Comparison of ENCODE assay signal across 40 cellular contexts in the genomic region with DNA sequence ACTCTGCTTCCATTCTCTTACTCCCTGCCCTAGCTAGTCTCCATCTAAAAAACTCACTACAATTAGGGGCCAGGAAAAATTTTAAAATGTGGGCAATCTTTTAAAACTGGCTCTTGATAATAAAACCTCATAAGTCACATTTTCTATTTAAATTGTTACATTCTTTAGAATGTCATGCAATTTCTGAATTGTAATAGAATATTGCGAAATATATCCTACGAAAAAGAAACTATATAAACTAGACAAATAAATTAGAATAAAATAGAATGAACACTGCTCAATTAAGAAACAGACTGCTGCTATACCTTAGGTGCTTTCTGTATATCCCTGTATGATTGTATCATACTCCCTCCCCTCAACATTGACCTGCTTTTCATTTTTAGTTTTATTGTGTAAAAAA.
"Had no signal": no experiment of that assay in that cellular context is flagged by ENCODE, and none has a peak within 500 bp of the region (broad histone marks: within the 10 kb centered on the region; RNA-seq: fewer than 3 reads in every experiment).

No MANE protein-coding gene starts in this region.

- DNase-seq: activated effector memory CD4-positive, alpha-beta T cell treated with anti-CD3 and anti-CD28 coated beads, Interleukin-2, amount 50 U/mL, for 16 hours; activated effector memory CD4-positive, alpha-beta T cell treated with Interleukin-2 at 50 U/mL for 16 hours; activated gamma-delta T cell; activated gamma-delta T cell treated with Interleukin-2 at 50 U/mL for 16 hours; activated naive CD4-positive, alpha-beta T cell; activated naive CD4-positive, alpha-beta T cell treated with anti-CD3 and anti-CD28 coated beads for 36 hours; activated naive CD4-positive, alpha-beta T cell treated with anti-CD3 and anti-CD28 coated beads, Interleukin-2, amount 10 ng/mL, durations not matched to agents 7 days and 5 days; activated naive CD4-positive, alpha-beta T cell treated with anti-CD3 and anti-CD28 coated beads, Interleukin-2, amount 50 U/mL, for 16 hours; activated naive CD4-positive, alpha-beta T cell treated with Interleukin-2 at 50 U/mL for 16 hours; activated naive CD8-positive, alpha-beta T cell treated with anti-CD3 and anti-CD28 coated beads for 36 hours; activated naive CD8-positive, alpha-beta T cell treated with anti-CD3 and anti-CD28 coated beads, Interleukin-2, amount 10 ng/mL, durations not matched to agents 7 days and 5 days; activated naive CD8-positive, alpha-beta T cell treated with anti-CD3 and anti-CD28 coated beads, Interleukin-2, amount 50 U/mL, for 24 hours; activated T-cell treated with anti-CD3 and anti-CD28 coated beads, Interleukin-2, amount 50 U/mL, for 1 hour; activated T-cell treated with anti-CD3 and anti-CD28 coated beads, Interleukin-2, amount 50 U/mL, for 24 hours; activated T-cell treated with anti-CD3 and anti-CD28 coated beads, Interleukin-2, amount 50 U/mL, for 4 hours; activated T-cell treated with anti-CD3 and anti-CD28 coated beads, Interleukin-2, amount 50 U/mL, for 48 hours; activated T-cell treated with anti-CD3 and anti-CD28 coated beads, Interleukin-2, amount 50 U/mL, for 72 hours; adrenal gland; amniotic stem cell; amygdala; anterior cingulate cortex; aorta; body of pancreas; brain microvascular endothelial cell; caudate nucleus; central memory CD4-positive, alpha-beta T cell; cerebellar nuclear complex had no signal

- H3K27me3 ChIP-seq: adrenal gland, ascending aorta, body of pancreas, brain microvascular endothelial cell, breast epithelium, cardiac muscle cell had no signal

- H3K4me3 ChIP-seq: adrenal gland, ascending aorta, body of pancreas, breast epithelium, cardiac muscle cell had no signal

- H3K9me3 Mint-ChIP-seq: activated naive CD4-positive, alpha-beta T cell treated with anti-CD3 and anti-CD28 coated beads, Interleukin-2, amount 10 ng/mL, durations not matched to agents 7 days and 5 days; activated T-helper 1 cell treated with anti-CD3 and anti-CD28 coated beads, Interleukin-12 subunit alpha, Interleukin-12 subunit beta, Interleukin-2, Interleukin-4 antibody, amounts not matched to agents 30 ng/mL and 10 ng/mL and 1 ng/mL, durations not matched to agents 14 hours and 24 hours and 36 hours had no signal

- H3K27ac ChIP-seq: adrenal gland, ascending aorta, body of pancreas, brain microvascular endothelial cell, breast epithelium, cardiac muscle cell had no signal

- H3K4me1 ChIP-seq: adrenal gland, ascending aorta, body of pancreas, breast epithelium had no signal

- H3K9me3 ChIP-seq: adrenal gland, ascending aorta, body of pancreas had no signal

- H3K36me3 Mint-ChIP-seq: activated naive CD4-positive, alpha-beta T cell treated with anti-CD3 and anti-CD28 coated beads, Interleukin-2, amount 10 ng/mL, durations not matched to agents 7 days and 5 days; activated naive CD4-positive, alpha-beta T cell treated with anti-CD3 and anti-CD28 coated beads, Interleukin-2, amount 50 U/mL, for 24 hours; activated naive CD4-positive, alpha-beta T cell treated with anti-CD3 and anti-CD28 coated beads, Interleukin-2, amount 50 U/mL, for 72 hours; activated naive CD8-positive, alpha-beta T cell; activated naive CD8-positive, alpha-beta T cell treated with anti-CD3 and anti-CD28 coated beads for 36 hours; activated naive CD8-positive, alpha-beta T cell treated with anti-CD3 and anti-CD28 coated beads, Interleukin-2, amount 10 ng/mL, durations not matched to agents 7 days and 5 days; brain had no signal

- FAIRE-seq: astrocyte, bronchial epithelial cell had no signal

- ATAC-seq: activated naive CD4-positive, alpha-beta T cell treated with anti-CD3 and anti-CD28 coated beads, Interleukin-2, amount 50 U/mL, for 72 hours; activated naive CD8-positive, alpha-beta T cell treated with anti-CD3 and anti-CD28 coated beads, Interleukin-2, amount 50 U/mL, for 24 hours; activated T-cell treated with anti-CD3 and anti-CD28 coated beads, Interleukin-2, amount 50 U/mL, for 4 hours; activated T-cell treated with anti-CD3 and anti-CD28 coated beads, Interleukin-2, amount 50 U/mL, for 72 hours; activated T-helper 17 cell treated with anti-CD3 and anti-CD28 coated beads, Interleukin-2, amount 50 U/mL, for 72 hours; body of pancreas had no signal

- H3K36me3 ChIP-seq: adrenal gland, ascending aorta, brain microvascular endothelial cell, breast epithelium, cardiac muscle cell had no signal

- H3K27me3 Mint-ChIP-seq: activated naive CD4-positive, alpha-beta T cell treated with anti-CD3 and anti-CD28 coated beads, Interleukin-2, amount 10 ng/mL, durations not matched to agents 7 days and 5 days; activated naive CD4-positive, alpha-beta T cell treated with anti-CD3 and anti-CD28 coated beads, Interleukin-2, amount 50 U/mL, for 24 hours; activated naive CD8-positive, alpha-beta T cell; activated naive CD8-positive, alpha-beta T cell treated with anti-CD3 and anti-CD28 coated beads for 36 hours; activated naive CD8-positive, alpha-beta T cell treated with anti-CD3 and anti-CD28 coated beads, Interleukin-2, amount 10 ng/mL, durations not matched to agents 7 days and 5 days; activated naive CD8-positive, alpha-beta T cell treated with anti-CD3 and anti-CD28 coated beads, Interleukin-2, amount 50 U/mL, for 24 hours; activated T-cell treated with anti-CD3 and anti-CD28 coated beads, Interleukin-2, amount 50 U/mL, for 24 hours; activated T-helper 17 cell treated with anti-CD3 and anti-CD28 coated beads, Interleukin-2, amount 50 U/mL, for 72 hours; central memory CD8-positive, alpha-beta T cell had no signal

- H3K4me3 Mint-ChIP-seq: activated naive CD4-positive, alpha-beta T cell treated with anti-CD3 and anti-CD28 coated beads for 36 hours; activated naive CD4-positive, alpha-beta T cell treated with anti-CD3 and anti-CD28 coated beads, Interleukin-2, amount 10 ng/mL, durations not matched to agents 7 days and 5 days; activated naive CD4-positive, alpha-beta T cell treated with anti-CD3 and anti-CD28 coated beads, Interleukin-2, amount 50 U/mL, for 24 hours; activated naive CD8-positive, alpha-beta T cell; activated naive CD8-positive, alpha-beta T cell treated with anti-CD3 and anti-CD28 coated beads for 36 hours; activated naive CD8-positive, alpha-beta T cell treated with anti-CD3 and anti-CD28 coated beads, Interleukin-2, amount 10 ng/mL, durations not matched to agents 7 days and 5 days; activated naive CD8-positive, alpha-beta T cell treated with anti-CD3 and anti-CD28 coated beads, Interleukin-2, amount 50 U/mL, for 24 hours; activated T-cell treated with anti-CD3 and anti-CD28 coated beads, Interleukin-2, amount 50 U/mL, for 24 hours; activated T-cell treated with anti-CD3 and anti-CD28 coated beads, Interleukin-2, amount 50 U/mL, for 4 hours; activated T-cell treated with anti-CD3 and anti-CD28 coated beads, Interleukin-2, amount 50 U/mL, for 72 hours; activated T-helper 1 cell treated with anti-CD3 and anti-CD28 coated beads, Interleukin-12 subunit alpha, Interleukin-12 subunit beta, Interleukin-2, Interleukin-4 antibody, amounts not matched to agents 30 ng/mL and 10 ng/mL and 1 ng/mL, durations not matched to agents 14 hours and 24 hours and 36 hours; activated T-helper 17 cell treated with anti-CD3 and anti-CD28 coated beads, Interleukin-2, amount 50 U/mL, for 72 hours; brain; central memory CD8-positive, alpha-beta T cell had no signal

- H3K4me1 Mint-ChIP-seq: activated naive CD4-positive, alpha-beta T cell treated with anti-CD3 and anti-CD28 coated beads, Interleukin-2, amount 10 ng/mL, durations not matched to agents 7 days and 5 days; activated naive CD4-positive, alpha-beta T cell treated with anti-CD3 and anti-CD28 coated beads, Interleukin-2, amount 50 U/mL, for 24 hours; activated naive CD8-positive, alpha-beta T cell treated with anti-CD3 and anti-CD28 coated beads for 36 hours; activated naive CD8-positive, alpha-beta T cell treated with anti-CD3 and anti-CD28 coated beads, Interleukin-2, amount 10 ng/mL, durations not matched to agents 7 days and 5 days; activated naive CD8-positive, alpha-beta T cell treated with anti-CD3 and anti-CD28 coated beads, Interleukin-2, amount 50 U/mL, for 24 hours; activated T-helper 17 cell treated with anti-CD3 and anti-CD28 coated beads, Interleukin-2, amount 50 U/mL, for 72 hours; central memory CD8-positive, alpha-beta T cell had no signal

- H3K27ac Mint-ChIP-seq: activated naive CD4-positive, alpha-beta T cell treated with anti-CD3 and anti-CD28 coated beads for 36 hours; activated naive CD4-positive, alpha-beta T cell treated with anti-CD3 and anti-CD28 coated beads, Interleukin-2, amount 10 ng/mL, durations not matched to agents 7 days and 5 days; activated naive CD4-positive, alpha-beta T cell treated with anti-CD3 and anti-CD28 coated beads, Interleukin-2, amount 50 U/mL, for 24 hours; activated naive CD4-positive, alpha-beta T cell treated with anti-CD3 and anti-CD28 coated beads, Interleukin-2, amount 50 U/mL, for 72 hours; activated naive CD8-positive, alpha-beta T cell; activated naive CD8-positive, alpha-beta T cell treated with anti-CD3 and anti-CD28 coated beads for 36 hours; activated naive CD8-positive, alpha-beta T cell treated with anti-CD3 and anti-CD28 coated beads, Interleukin-2, amount 10 ng/mL, durations not matched to agents 7 days and 5 days; activated naive CD8-positive, alpha-beta T cell treated with anti-CD3 and anti-CD28 coated beads, Interleukin-2, amount 50 U/mL, for 24 hours; activated T-cell treated with anti-CD3 and anti-CD28 coated beads, Interleukin-2, amount 50 U/mL, for 24 hours; activated T-cell treated with anti-CD3 and anti-CD28 coated beads, Interleukin-2, amount 50 U/mL, for 72 hours; activated T-helper 1 cell treated with anti-CD3 and anti-CD28 coated beads, Interleukin-12 subunit alpha, Interleukin-12 subunit beta, Interleukin-2, Interleukin-4 antibody, amounts not matched to agents 30 ng/mL and 10 ng/mL and 1 ng/mL, durations not matched to agents 14 hours and 24 hours and 36 hours; activated T-helper 17 cell treated with anti-CD3 and anti-CD28 coated beads, Interleukin-2, amount 50 U/mL, for 72 hours; activated T-helper 2 cell treated with anti-CD3 and anti-CD28 coated beads, Interferon-gamma antibody, Interleukin-2, Interleukin-4, amounts not matched to agents 10 μg/mL and 5 μg/mL and 100 μg/mL, durations not matched to agents 14 hours and 24 hours and 36 hours; brain had no signal
